Comparison of ENCODE assay signal across 8 cellular contexts in genomic region chr15:67067161-67067853, GRCh38. TPM values are rescaled to one million over a fixed set of nuclear protein-coding genes. Genes with fewer than 3 reads are reported as not detected.
DNase-seq lines count a peak whose midpoint lies in the region; ATAC-seq, FAIRE-seq and TF ChIP-seq lines count a peak whose summit lies in the region.

No MANE protein-coding gene starts in this region.

- POLR2A ChIA-PET in activated B cell treated with CpG ODN at 0.5 μM for 24 hours (lab: Charles Lee) = interaction anchor here (0.7 to 36.9 kb wide), 8 partner anchors 11 to 186 kb away, joined by 3 to 1703 read pairs (median 6); no protein-coding TSS in a partner anchor

- WGBS in sigmoid colon, 2 donors = 7 to 23% methylated on average over 21 of the region's 21 CpGs

- peak overlapping the region; percentile 88 to 96 (median 94) for H3K27ac ChIP-seq in sigmoid colon

- peaks cover 11% of the 10 kb centered on the region for H3K27me3 Mint-ChIP-seq in HFFc6 (ENCODE audit: insufficient read depth)
- H3K27me3 Mint-ChIP-seq in activated B cell treated with CpG ODN at 0.5 μM for 24 hours = no peaks in the 10 kb centered on the region

- TF ChIP-seq EP300 in sigmoid colon (IDR thresholded peaks at IDR 0.05) = no peak

- TF ChIP-seq POLR2A in sigmoid colon (IDR thresholded peaks at IDR 0.05) (no peak), GM12891 (IDR thresholded peaks at IDR 0.05; ENCODE audit: low read depth, low read length) (no peak; the same call in 1 of the 2 replicates)

- H3K27ac Mint-ChIP-seq in HFFc6 (peak overlapping the region; percentile 94), activated B cell treated with CpG ODN at 0.5 μM for 24 hours (peak overlapping the region; percentile 83)

- H3K4me3 Mint-ChIP-seq in HFFc6 (peak overlapping the region; percentile 99), activated B cell treated with CpG ODN at 0.5 μM for 24 hours (peak overlapping the region; percentile 98)

- intact Hi-C loops in activated B cell treated with CpG ODN at 0.5 μM for 24 hours (cut with micrococcal nuclease) = loop anchor here (5.0 kb wide), 4 partner anchors 35 to 985 kb away; partner anchors contain the start of gene PIAS1
- intact Hi-C loops in sigmoid colon (cut with DNase I) = loop anchor here (5.0 to 10.0 kb wide), 3 partner anchors 80 to 123 kb away; no protein-coding TSS in a partner anchor

- CTCF ChIA-PET in activated B cell treated with CpG ODN at 0.5 μM for 24 hours (lab: Charles Lee) = interaction anchor here (7.8 kb wide), 1 partner anchor 14 kb away, joined by 63 read pairs; no protein-coding TSS in a partner anchor

- no peaks in the 10 kb centered on the region for H3K36me3 ChIP-seq in sigmoid colon

- TF ChIP-seq CTCF in HFFc6 (IDR thresholded peaks at IDR 0.05) (no peak), activated B cell treated with CpG ODN at 0.5 μM for 24 hours (IDR thresholded peaks at IDR 0.05) (no peak), fibroblast of villous mesenchyme (IDR thresholded peaks at IDR 0.05; ENCODE audit: insufficient read depth, low read depth, low read length) (no peak), sigmoid colon (IDR thresholded peaks at IDR 0.05) (no peak)

- no peaks in the 10 kb centered on the region for H3K27me3 ChIP-seq in sigmoid colon

- H3K4me1 Mint-ChIP-seq in HFFc6 (ENCODE audit: low read depth) (peaks cover 62% of the 10 kb centered on the region), activated B cell treated with CpG ODN at 0.5 μM for 24 hours (peaks cover 59% of the 10 kb centered on the region)

- H3K9me3 Mint-ChIP-seq in HFFc6 (no peaks in the 10 kb centered on the region), activated B cell treated with CpG ODN at 0.5 μM for 24 hours (no peaks in the 10 kb centered on the region)

- DNase-seq in HFFc6 = no peak
- DNase-seq in activated B cell treated with CpG ODN at 0.5 μM for 24 hours = no peak
- peak; percentile 65 for DNase-seq in fibroblast of villous mesenchyme (ENCODE audit: low read depth)
- DNase-seq in sigmoid colon = no peak
- DNase-seq in GM12891 (ENCODE audit: insufficient read length, low spot score) = no peak
- no peak for DNase-seq in iPS-NIHi7 (ENCODE audit: extremely low spot score)

- peaks cover 49% of the 10 kb centered on the region for H3K36me3 Mint-ChIP-seq in HFFc6 (ENCODE audit: low read depth)
- H3K36me3 Mint-ChIP-seq in activated B cell treated with CpG ODN at 0.5 μM for 24 hours (ENCODE audit: low read depth) = peaks cover 35% of the 10 kb centered on the region

- no peaks in the 10 kb centered on the region for H3K9me3 ChIP-seq in sigmoid colon

- FAIRE-seq in GM12891 (lab: Jason Lieb, UNC) = no peak

- H3K4me3 ChIP-seq in fibroblast of villous mesenchyme (ENCODE audit: low read depth, low read length) (peak overlapping the region; percentile 98), sigmoid colon (peak overlapping the region; percentile 55 to 90 (median 83))

- H3K4me1 ChIP-seq in sigmoid colon = peaks cover 0 to 56% (median 39%) of the 10 kb centered on the region in 4 donors

- ATAC-seq in activated B cell treated with CpG ODN at 0.5 μM for 24 hours (ENCODE audit: low read depth) (no peak), GM19397 (IDR thresholded peaks at IDR 0.05; ENCODE audit: unreplicated experiment) (no peak), GM18511 (IDR thresholded peaks at IDR 0.05; ENCODE audit: unreplicated experiment) (no peak)

TF ChIP-seq in GM12891, 5 proteins besides CTCF, POLR2A, EP300 and RAD21:
- TF ChIP-seq PAX5 (IDR thresholded peaks at IDR 0.05; ENCODE audit: insufficient read depth, low read length, severe bottlenecking) (no peak), POU2F2 (IDR thresholded peaks at IDR 0.05; ENCODE audit: low read depth, low read length) (no peak), POLR2AphosphoS5 (IDR thresholded peaks at IDR 0.05; ENCODE audit: low read depth, low read length) (no peak), TAF1 (IDR thresholded peaks at IDR 0.05; ENCODE audit: low read depth, low read length) (no peak), SPI1 (IDR thresholded peaks at IDR 0.05; ENCODE audit: low read depth, low read length) (no peak)

RNA-seq across cellular contexts. Expression of gene SMAD3, which starts 1.9 kb away (rescaled TPM):
- 100 to 1,000 TPM in 4 of 6 experiments, 10 to 100 TPM in 2; 54.3 to 132 (median 118) TPM for total RNA-seq in HFFc6 (2021; fragmentation: NEBNext Ultra II Directional; extraction: Animal tissue kit (Norgen Biotek cat#: 25700))
- total RNA-seq in activated B cell treated with CpG ODN at 0.5 μM for 24 hours (85.9 and 118 TPM in 2 replicates), fibroblast of villous mesenchyme (30.3 and 67.8 TPM in 2 replicates), sigmoid colon (10 to 100 TPM; 17.8 to 28.2 (median 18.4) TPM)
- polyA plus RNA-seq in sigmoid colon = 10 to 100 TPM; 12.5 to 23.2 (median 13.8) TPM
- polyA plus RNA-seq in GM12891 (2012; ENCODE audit: low read depth, missing spikeins) = 36.4 TPM
